19 cellular contexts compared by ENCODE assay signal in the genomic region with DNA sequence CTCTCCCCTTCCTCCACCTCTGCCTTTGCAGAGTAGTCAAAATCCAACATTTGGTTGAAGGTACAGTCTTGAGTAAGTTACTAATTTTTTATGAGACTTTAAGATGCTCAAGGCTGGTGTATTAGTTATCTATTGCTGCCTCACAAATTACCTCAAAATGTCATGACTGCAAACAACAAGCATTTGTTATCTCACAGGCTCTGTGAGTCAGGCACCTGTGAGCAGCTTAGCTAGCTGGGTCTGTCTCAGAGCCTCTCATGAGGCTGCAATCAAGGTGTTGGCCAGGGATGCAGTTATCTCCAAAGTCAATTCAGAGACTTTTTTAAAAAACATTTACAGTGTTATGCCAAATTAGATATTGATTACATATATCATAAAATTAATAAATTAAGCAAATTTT.
A peak's percentile ranks its signal among the peaks of the same experiment; 100 is the strongest.
DNase-seq lines count a peak whose midpoint lies in the region; ATAC-seq and TF ChIP-seq lines count a peak whose summit lies in the region.
"Had no signal": no experiment of that assay in that cellular context is flagged by ENCODE, and none has a peak within 500 bp of the region (broad histone marks: within the 10 kb centered on the region; RNA-seq: fewer than 3 reads in every experiment).

No MANE protein-coding gene starts in this region.

- CTCF ChIA-PET in activated CD4-positive, alpha-beta memory T cell treated with anti-CD3 and anti-CD28 coated beads, Interleukin-2, amount 10 ng/mL, durations not matched to agents 7 days and 5 days (lab: Charles Lee): no interaction called here

- no peaks in the 10 kb centered on the region for H3K36me3 Mint-ChIP-seq in activated CD4-positive, alpha-beta memory T cell treated with anti-CD3 and anti-CD28 coated beads, Interleukin-2, amount 10 ng/mL, durations not matched to agents 7 days and 5 days (ENCODE audit: low read depth)
- H3K36me3 Mint-ChIP-seq: CD14-positive monocyte had no signal

- no peak for TF ChIP-seq CTCF in gastroesophageal sphincter (IDR thresholded peaks at IDR 0.05)

- ATAC-seq in GM18517 (IDR thresholded peaks at IDR 0.05; ENCODE audit: unreplicated experiment) (no peak), gastroesophageal sphincter (no peak)
- ATAC-seq: HepG2, K562 had no signal

- no peaks in the 10 kb centered on the region for H3K4me1 Mint-ChIP-seq in activated CD4-positive, alpha-beta memory T cell treated with anti-CD3 and anti-CD28 coated beads, Interleukin-2, amount 10 ng/mL, durations not matched to agents 7 days and 5 days
- H3K4me1 Mint-ChIP-seq: CD14-positive monocyte had no signal

- H3K27me3 Mint-ChIP-seq in activated CD4-positive, alpha-beta memory T cell treated with anti-CD3 and anti-CD28 coated beads, Interleukin-2, amount 10 ng/mL, durations not matched to agents 7 days and 5 days: no peaks in the 10 kb centered on the region

- no peak for TF ChIP-seq POLR2A in gastroesophageal sphincter (IDR thresholded peaks at IDR 0.05)

- H3K4me1 ChIP-seq in gastroesophageal sphincter: peaks cover 0 to 26% (median 9%) of the 10 kb centered on the region in 3 donors
- H3K4me1 ChIP-seq: Peyer's patch had no signal

- no peaks in the 10 kb centered on the region for H3K36me3 ChIP-seq in gastroesophageal sphincter
- H3K36me3 ChIP-seq: Peyer's patch, SJCRH30 had no signal

- no peak overlapping the region for H3K4me3 ChIP-seq in gastroesophageal sphincter
- H3K4me3 ChIP-seq: K562, Peyer's patch, SJCRH30 had no signal

- H3K27ac Mint-ChIP-seq in activated CD4-positive, alpha-beta memory T cell treated with anti-CD3 and anti-CD28 coated beads, Interleukin-2, amount 10 ng/mL, durations not matched to agents 7 days and 5 days: no peak overlapping the region
- H3K27ac Mint-ChIP-seq: CD14-positive monocyte had no signal

- POLR2A ChIA-PET in activated CD4-positive, alpha-beta memory T cell treated with anti-CD3 and anti-CD28 coated beads, Interleukin-2, amount 10 ng/mL, durations not matched to agents 7 days and 5 days (lab: Charles Lee): no interaction called here

- H3K27ac ChIP-seq in gastroesophageal sphincter: no peak overlapping the region
- H3K27ac ChIP-seq: Peyer's patch, SJCRH30 had no signal

- DNase-seq in EL (peak; percentile 13), NCI-H226 (peak; percentile 67), amniotic epithelial cell (ENCODE audit: low read depth) (peak; percentile 27), kidney glomerular epithelial cell (lab: John Stamatoyannopoulos, UW) (peak; percentile 5), C1 segment of cervical spinal cord (lab: John Stamatoyannopoulos, UW) (no peak)
- no peak for DNase-seq in activated CD4-positive, alpha-beta memory T cell treated with anti-CD3 and anti-CD28 coated beads, Interleukin-2, amount 10 ng/mL, durations not matched to agents 7 days and 5 days
- DNase-seq: NCI-H1092 treated with DMSO at 0.1 percent for 48 hours; NCI-H1436 treated with DMSO at 0.1 percent for 48 hours; NCI-H1930; NCI-H510A; NCI-H774; NK-92 treated with Interleukin-12 subunit alpha and Interleukin-12 subunit beta, amount 100 ng/mL, for 24 hours; Peyer's patch had no signal

- H3K9me3 ChIP-seq in gastroesophageal sphincter: no peaks in the 10 kb centered on the region
- H3K9me3 ChIP-seq: Peyer's patch, SJCRH30 had no signal

- no peaks in the 10 kb centered on the region for H3K9me3 Mint-ChIP-seq in activated CD4-positive, alpha-beta memory T cell treated with anti-CD3 and anti-CD28 coated beads, Interleukin-2, amount 10 ng/mL, durations not matched to agents 7 days and 5 days

- TF ChIP-seq EP300 in gastroesophageal sphincter (IDR thresholded peaks at IDR 0.05): no peak

- no peak overlapping the region for H3K4me3 Mint-ChIP-seq in activated CD4-positive, alpha-beta memory T cell treated with anti-CD3 and anti-CD28 coated beads, Interleukin-2, amount 10 ng/mL, durations not matched to agents 7 days and 5 days
- H3K4me3 Mint-ChIP-seq: CD14-positive monocyte had no signal

- no peaks in the 10 kb centered on the region for H3K27me3 ChIP-seq in gastroesophageal sphincter
- H3K27me3 ChIP-seq: Peyer's patch, SJCRH30 had no signal

Comparison
In these comparisons a context has a peak if more than half of its experiments do, and no peak if none do; other contexts are left out.
1. DNase-seq: peak in EL (single experiment), NCI-H226 (single experiment), amniotic epithelial cell (single experiment) and kidney glomerular epithelial cell (single experiment); none in activated CD4-positive, alpha-beta memory T cell treated with anti-CD3 and anti-CD28 coated beads, Interleukin-2, amount 10 ng/mL, durations not matched to agents 7 days and 5 days (single experiment) and C1 segment of cervical spinal cord (0 of 14).